20 cellular contexts compared by ENCODE assay signal in the genomic region with DNA sequence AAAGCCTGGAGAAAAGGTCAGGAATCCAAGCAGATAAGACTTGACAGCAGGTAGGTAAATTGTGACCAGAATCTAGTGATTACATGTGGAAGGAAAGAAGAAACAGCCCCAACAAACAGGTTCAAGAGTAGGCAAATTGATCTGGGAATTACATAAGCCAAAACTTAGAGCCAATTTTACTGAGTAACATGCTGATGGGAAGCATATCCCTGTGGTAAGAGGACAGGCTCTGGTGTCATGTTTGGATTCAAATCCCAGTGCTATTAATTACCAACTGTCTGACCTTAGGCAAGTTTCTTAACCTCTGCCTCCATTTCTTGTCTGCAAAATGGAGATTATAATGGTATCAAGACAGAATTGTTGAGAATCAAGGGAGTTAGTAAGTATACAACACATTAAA. TPM values are rescaled to one million over a fixed set of nuclear protein-coding genes. Genes with fewer than 3 reads are reported as not detected.
DNase-seq lines count a peak whose midpoint lies in the region; ATAC-seq and TF ChIP-seq lines count a peak whose summit lies in the region.
"Had no signal": no experiment of that assay in that cellular context is flagged by ENCODE, and none has a peak within 500 bp of the region (broad histone marks: within the 10 kb centered on the region; RNA-seq: fewer than 3 reads in every experiment).

No MANE protein-coding gene starts in this region.

- H3K4me1 Mint-ChIP-seq in CD14-positive monocyte (no peaks in the 10 kb centered on the region), nephron progenitor cell (no peaks in the 10 kb centered on the region)
- peaks cover 6 to 32% (median 23%) of the 10 kb centered on the region in 4 donors for H3K4me1 Mint-ChIP-seq in CD4-positive, CD25-positive, alpha-beta regulatory T cell
- no peaks in the 10 kb centered on the region for H3K4me1 Mint-ChIP-seq in activated naive CD8-positive, alpha-beta T cell treated with anti-CD3 and anti-CD28 coated beads, Interleukin-2, amount 50 U/mL, for 24 hours

- H3K36me3 ChIP-seq in CD4-positive, CD25-positive, alpha-beta regulatory T cell (ENCODE audit: control insufficient read depth, insufficient read depth, low read length) = peaks cover 71% of the 10 kb centered on the region
- peaks cover 47% of the 10 kb centered on the region; the same call in 1 of the 2 replicates for H3K36me3 ChIP-seq in Karpas-422 (ENCODE audit: insufficient read depth, low read length)

- H3K4me3 Mint-ChIP-seq in CD14-positive monocyte (no peak overlapping the region), nephron progenitor cell (no peak overlapping the region)
- no peak overlapping the region for H3K4me3 Mint-ChIP-seq in CD4-positive, CD25-positive, alpha-beta regulatory T cell
- H3K4me3 Mint-ChIP-seq in activated naive CD8-positive, alpha-beta T cell treated with anti-CD3 and anti-CD28 coated beads, Interleukin-2, amount 50 U/mL, for 24 hours = no peak overlapping the region

- no peaks in the 10 kb centered on the region for H3K4me1 ChIP-seq in CD4-positive, CD25-positive, alpha-beta regulatory T cell (ENCODE audit: control insufficient read depth, insufficient read depth, low read length, poor library complexity, severe bottlenecking)
- peaks cover 20% of the 10 kb centered on the region for H3K4me1 ChIP-seq in Karpas-422 (ENCODE audit: low read length)
- H3K4me1 ChIP-seq: HAP-1, SJSA1 had no signal

- no peak for TF ChIP-seq CTCF in CD14-positive monocyte (IDR thresholded peaks at IDR 0.05)
- no peak for TF ChIP-seq CTCF in nephron progenitor cell (IDR thresholded peaks at IDR 0.05)

- no peaks in the 10 kb centered on the region for H3K9me3 ChIP-seq in CD4-positive, CD25-positive, alpha-beta regulatory T cell (ENCODE audit: control insufficient read depth in 2 of 2, low read length in 2 of 2)
- H3K9me3 ChIP-seq in Karpas-422 (ENCODE audit: low read length) = no peaks in the 10 kb centered on the region
- H3K9me3 ChIP-seq: HAP-1, SJSA1 had no signal

- no peak overlapping the region for H3K4me3 ChIP-seq in CD4-positive, CD25-positive, alpha-beta regulatory T cell (ENCODE audit: low read depth, low read length)
- no peak overlapping the region for H3K4me3 ChIP-seq in Karpas-422 (ENCODE audit: low read length)
- H3K4me3 ChIP-seq: HAP-1, SJSA1 had no signal

- H3K9me3 Mint-ChIP-seq in CD14-positive monocyte = no peaks in the 10 kb centered on the region
- H3K9me3 Mint-ChIP-seq in CD4-positive, CD25-positive, alpha-beta regulatory T cell = no peaks in the 10 kb centered on the region
- H3K9me3 Mint-ChIP-seq in activated naive CD8-positive, alpha-beta T cell treated with anti-CD3 and anti-CD28 coated beads, Interleukin-2, amount 50 U/mL, for 24 hours = no peaks in the 10 kb centered on the region
- H3K9me3 Mint-ChIP-seq in nephron progenitor cell = no peaks in the 10 kb centered on the region

- no peak overlapping the region for H3K4me2 ChIP-seq in Karpas-422 (ENCODE audit: low read depth, low read length, poor library complexity, severe bottlenecking)

- DNase-seq in CD14-positive monocyte (ENCODE audit: low spot score) (no peak), nephron progenitor cell (no peak), H4 (ENCODE audit: low spot score) (no peak), kidney tubule cell (ENCODE audit: low spot score) (no peak), Karpas-422 (no peak)
- DNase-seq in CD4-positive, CD25-positive, alpha-beta regulatory T cell = no peak
- DNase-seq in activated naive CD8-positive, alpha-beta T cell treated with anti-CD3 and anti-CD28 coated beads, Interleukin-2, amount 50 U/mL, for 24 hours = no peak
- DNase-seq: ACHN, C1 segment of cervical spinal cord, GF-D8, IMR-90, NCI-H1436 treated with DMSO at 0.1 percent for 48 hours, NCI-H2029 treated with DMSO at 0.1 percent for 48 hours, NCI-H2171 treated with DMSO at 0.1 percent for 48 hours, NCI-H446, NCI-H69 had no signal

- H3K36me3 Mint-ChIP-seq in CD14-positive monocyte = peaks cover 67 to 84% of the 10 kb centered on the region in 2 donors
- peaks cover 45% of the 10 kb centered on the region for H3K36me3 Mint-ChIP-seq in CD4-positive, CD25-positive, alpha-beta regulatory T cell
- peaks cover 53% of the 10 kb centered on the region for H3K36me3 Mint-ChIP-seq in activated naive CD8-positive, alpha-beta T cell treated with anti-CD3 and anti-CD28 coated beads, Interleukin-2, amount 50 U/mL, for 24 hours (ENCODE audit: low read depth)
- H3K36me3 Mint-ChIP-seq in nephron progenitor cell (ENCODE audit: low read depth) = peaks cover 62% of the 10 kb centered on the region

- no peak overlapping the region for H2AFZ ChIP-seq in Karpas-422 (ENCODE audit: low read length)

- H3K27ac Mint-ChIP-seq in CD14-positive monocyte (peak overlapping the region in 5 of 7 donors; percentile 12 to 56 (median 22)), nephron progenitor cell (peak overlapping the region; percentile 26)
- peak overlapping the region in 2 of 3 donors; percentile 4 to 16 for H3K27ac Mint-ChIP-seq in CD4-positive, CD25-positive, alpha-beta regulatory T cell
- peak overlapping the region; percentile 29 for H3K27ac Mint-ChIP-seq in activated naive CD8-positive, alpha-beta T cell treated with anti-CD3 and anti-CD28 coated beads, Interleukin-2, amount 50 U/mL, for 24 hours

- peaks cover under 1% of the 10 kb centered on the region; the same call in 1 of the 2 replicates for H3K79me2 ChIP-seq in Karpas-422 (ENCODE audit: low read length)

- intact Hi-C loops in CD14-positive monocyte (cut with micrococcal nuclease) = no loop called here

- H3K27me3 Mint-ChIP-seq in CD14-positive monocyte (ENCODE audit: low read depth in 3 of 3) (no peaks in the 10 kb centered on the region), nephron progenitor cell (ENCODE audit: low read depth, poor library complexity) (no peaks in the 10 kb centered on the region)
- no peaks in the 10 kb centered on the region for H3K27me3 Mint-ChIP-seq in CD4-positive, CD25-positive, alpha-beta regulatory T cell
- no peaks in the 10 kb centered on the region for H3K27me3 Mint-ChIP-seq in activated naive CD8-positive, alpha-beta T cell treated with anti-CD3 and anti-CD28 coated beads, Interleukin-2, amount 50 U/mL, for 24 hours

- no peaks in the 10 kb centered on the region for H3K9me2 ChIP-seq in Karpas-422 (replicated peaks; ENCODE audit: insufficient read depth, low read length)

- H4K20me1 ChIP-seq in Karpas-422 (ENCODE audit: insufficient read depth, low read depth, low read length) = no peaks in the 10 kb centered on the region

- no peak overlapping the region for H3K27ac ChIP-seq in CD4-positive, CD25-positive, alpha-beta regulatory T cell (ENCODE audit: insufficient read depth, low read length, poor library complexity, severe bottlenecking)
- no peak overlapping the region; the same call in 1 of the 2 replicates for H3K27ac ChIP-seq in Karpas-422 (ENCODE audit: low read length)
- H3K27ac ChIP-seq: HL-60, SJSA1 had no signal

- H3K9ac ChIP-seq in Karpas-422 (ENCODE audit: low read length) = no peak overlapping the region

- ATAC-seq in CD4-positive, CD25-positive, alpha-beta regulatory T cell (ENCODE audit: low read depth in 2 of 2) = no peak
- no peak for ATAC-seq in activated naive CD8-positive, alpha-beta T cell treated with anti-CD3 and anti-CD28 coated beads, Interleukin-2, amount 50 U/mL, for 24 hours
- ATAC-seq: Panc1 had no signal

- no peaks in the 10 kb centered on the region for H3K27me3 ChIP-seq in CD4-positive, CD25-positive, alpha-beta regulatory T cell (ENCODE audit: control insufficient read depth, insufficient read depth, low read length)
- no peaks in the 10 kb centered on the region for H3K27me3 ChIP-seq in Karpas-422 (ENCODE audit: low read length)
- H3K27me3 ChIP-seq: SJSA1 had no signal

RNA-seq across cellular contexts. Expression of gene MCM9, which starts 20.4 kb away (rescaled TPM):
- polyA plus RNA-seq in CD14-positive monocyte = 10 to 100 TPM in 1 of 2 donors, 1 to 10 TPM in 1; 9.8 to 11.9 TPM
- 57.3 TPM for total RNA-seq in CD4-positive, CD25-positive, alpha-beta regulatory T cell
- 10 to 100 TPM; 18.5 to 24.2 (median 20.5) TPM for polyA plus RNA-seq in CD4-positive, CD25-positive, alpha-beta regulatory T cell
- 2.5 and 3.7 TPM in 2 replicates for total RNA-seq in H4 (2014; rRNA removed; shearing (Covaris generic))
- 17.8 and 17.9 TPM in 2 replicates for total RNA-seq in Karpas-422 (2014; rRNA removed; shearing (Covaris generic); ENCODE audit: low replicate concordance)

RNA-seq across cellular contexts. Expression of gene ASF1A, which starts 20.6 kb away (rescaled TPM):
- polyA plus RNA-seq in CD14-positive monocyte = 10 to 100 TPM; 10.5 to 14.4 TPM
- 30.2 TPM for total RNA-seq in CD4-positive, CD25-positive, alpha-beta regulatory T cell
- polyA plus RNA-seq in CD4-positive, CD25-positive, alpha-beta regulatory T cell = 10 to 100 TPM; 69.7 to 81.8 (median 71.8) TPM
- 36.7 and 46.3 TPM in 2 replicates for total RNA-seq in H4 (2014; rRNA removed; shearing (Covaris generic))
- total RNA-seq in Karpas-422 (2014; rRNA removed; shearing (Covaris generic); ENCODE audit: low replicate concordance) = 79.9 and 90.8 TPM in 2 replicates
